In the genomic region with DNA sequence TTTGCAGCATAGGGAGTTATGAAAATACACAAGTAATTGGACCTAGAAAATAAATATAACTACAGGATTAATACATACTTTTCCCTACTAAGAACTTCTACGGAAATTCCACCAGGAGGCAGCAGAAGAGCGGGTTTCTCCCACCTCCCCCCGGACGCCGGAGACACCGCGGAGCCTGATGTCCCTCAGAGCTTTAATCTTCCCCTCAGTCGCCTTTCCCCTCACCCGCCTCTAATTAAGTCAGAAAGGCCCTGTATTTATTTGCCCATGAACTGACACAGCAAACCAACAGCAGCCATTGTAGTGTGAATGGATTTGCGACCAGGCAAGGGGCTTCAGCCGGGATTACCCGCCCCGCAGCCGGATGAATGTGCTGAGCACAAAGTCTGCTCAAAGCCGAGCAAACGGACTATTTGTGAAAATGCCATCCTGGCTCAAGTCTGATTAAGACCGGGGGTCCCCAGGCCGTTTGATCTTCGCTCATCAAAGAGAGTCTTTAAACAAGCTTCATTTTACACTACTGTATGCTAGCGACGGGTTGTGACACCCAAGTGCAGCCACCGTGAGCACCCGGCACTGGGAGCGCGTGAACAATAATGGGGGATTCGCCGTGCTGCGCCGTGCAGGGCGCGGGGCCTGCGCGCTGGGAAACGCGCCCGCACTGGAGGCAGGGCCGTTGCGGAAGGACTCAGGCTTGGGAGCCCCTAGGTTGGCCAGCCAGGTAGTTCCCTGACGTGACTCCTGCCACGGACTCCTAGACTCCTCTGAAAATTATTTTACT, we compare ENCODE assay signal across 8 cellular contexts. TPM values are rescaled to one million over a fixed set of nuclear protein-coding genes. Genes with fewer than 3 reads are reported as not detected.
DNase-seq lines count a peak whose midpoint lies in the region; ATAC-seq, FAIRE-seq and TF ChIP-seq lines count a peak whose summit lies in the region.

No MANE protein-coding gene starts in this region.

- FAIRE-seq in RCC 7860 (lab: Jason Lieb, UNC): no peak

- peak overlapping the region; percentile 32 for H3K4me3 ChIP-seq in left lung

- H3K9me3 ChIP-seq in left lung: no peaks in the 10 kb centered on the region

- DNase-seq in EH (ENCODE audit: low read depth) (peak; percentile 79), RCC 7860 (ENCODE audit: low spot score) (peak; percentile 53), dermis microvascular lymphatic vessel endothelial cell (ENCODE audit: low read depth in 2 of 2) (peak; percentile 74 to 87), left lung (peak; percentile 49 to 67)
- no peak for DNase-seq in stimulated activated CD4-positive, alpha-beta T cell treated with anti-CD3 and anti-CD28 coated beads, Interleukin-4, amount 100 ng/mL, for 4 hours

- peaks cover 9% of the 10 kb centered on the region for H3K4me1 Mint-ChIP-seq in stimulated activated naive CD8-positive, alpha-beta T cell treated with anti-CD3 and anti-CD28 coated beads, Interleukin-15, Interleukin-2, amounts not matched to agents 100 ng/mL and 50 ng/mL, for 24 hours (ENCODE audit: low read depth)

- peaks cover 8 to 55% of the 10 kb centered on the region in 2 donors for H3K27me3 ChIP-seq in left lung

- H3K36me3 Mint-ChIP-seq in stimulated activated naive CD8-positive, alpha-beta T cell treated with anti-CD3 and anti-CD28 coated beads, Interleukin-15, Interleukin-2, amounts not matched to agents 100 ng/mL and 50 ng/mL, for 24 hours (ENCODE audit: low read depth): no peaks in the 10 kb centered on the region

- peak; percentile 75 for ATAC-seq in GM19463 (IDR thresholded peaks at IDR 0.05; ENCODE audit: unreplicated experiment)
- peak; percentile 60 for ATAC-seq in HG03520 (IDR thresholded peaks at IDR 0.05; ENCODE audit: unreplicated experiment)
- ATAC-seq in left lung: peak; percentile 98

- peak overlapping the region; percentile 60 for H3K4me3 Mint-ChIP-seq in stimulated activated naive CD8-positive, alpha-beta T cell treated with anti-CD3 and anti-CD28 coated beads, Interleukin-15, Interleukin-2, amounts not matched to agents 100 ng/mL and 50 ng/mL, for 24 hours

- H3K4me1 ChIP-seq in left lung: no peaks in the 10 kb centered on the region

- intact Hi-C loops in left lung (cut with DNase I): no loop called here

- TF ChIP-seq CTCF in left lung (IDR thresholded peaks at IDR 0.05): peak; percentile 46 to 49

- H3K27me3 Mint-ChIP-seq in stimulated activated naive CD8-positive, alpha-beta T cell treated with anti-CD3 and anti-CD28 coated beads, Interleukin-15, Interleukin-2, amounts not matched to agents 100 ng/mL and 50 ng/mL, for 24 hours: peaks cover 50% of the 10 kb centered on the region

- no peaks in the 10 kb centered on the region for H3K9me3 Mint-ChIP-seq in stimulated activated naive CD8-positive, alpha-beta T cell treated with anti-CD3 and anti-CD28 coated beads, Interleukin-15, Interleukin-2, amounts not matched to agents 100 ng/mL and 50 ng/mL, for 24 hours

- H3K27ac Mint-ChIP-seq in stimulated activated naive CD8-positive, alpha-beta T cell treated with anti-CD3 and anti-CD28 coated beads, Interleukin-15, Interleukin-2, amounts not matched to agents 100 ng/mL and 50 ng/mL, for 24 hours: no peak overlapping the region

- no peak overlapping the region for H3K27ac ChIP-seq in left lung

- H3K36me3 ChIP-seq in left lung: no peaks in the 10 kb centered on the region

RNA-seq across cellular contexts. Expression of gene DKK1, which starts 5.6 kb away (rescaled TPM):
- total RNA-seq in dermis microvascular lymphatic vessel endothelial cell (11.8 and 12.7 TPM in 2 replicates), left lung (10 to 100 TPM; 10.5 to 36.0 TPM)

Comparison
In these comparisons a context has a peak if more than half of its experiments do, and no peak if none do; other contexts are left out.
1. DNase-seq: peak in EH (single experiment), RCC 7860 (single experiment), dermis microvascular lymphatic vessel endothelial cell (2 of 2) and left lung (2 of 2); none in stimulated activated CD4-positive, alpha-beta T cell treated with anti-CD3 and anti-CD28 coated beads, Interleukin-4, amount 100 ng/mL, for 4 hours (0 of 2).
2. Peak in every context shown above with its lines, with median percentiles within 50 percentile points of each other: ATAC-seq.